In genomic region chr16:17348042-17348783, GRCh38 we compare ENCODE assay signal across 1 cellular context.
TF ChIP-seq lines count a peak whose summit lies in the region.

No MANE protein-coding gene starts in this region.

TF ChIP-seq in WTC11, 78 proteins besides CTCF, POLR2A, EP300 and RAD21 (continued from another document):
- no peak for TF ChIP-seq ATF2 (CRISPR knock-in tag; IDR thresholded peaks at IDR 0.05; ENCODE audit: borderline replicate concordance, low read depth)
- TF ChIP-seq ZNF281 (CRISPR knock-in tag; IDR thresholded peaks at IDR 0.05): no peak
- TF ChIP-seq FOXP4 (CRISPR knock-in tag; IDR thresholded peaks at IDR 0.05): no peak
